ENCODE assay signal across 17 cellular contexts in genomic region chr2:198143156-198143555, GRCh38.
DNase-seq lines count a peak whose midpoint lies in the region; ATAC-seq and TF ChIP-seq lines count a peak whose summit lies in the region.
"Had no signal": no experiment of that assay in that cellular context is flagged by ENCODE, and none has a peak within 500 bp of the region (broad histone marks: within the 10 kb centered on the region; RNA-seq: fewer than 3 reads in every experiment).

No MANE protein-coding gene starts in this region.

- no peak for ATAC-seq in GM21723 (IDR thresholded peaks at IDR 0.05; ENCODE audit: unreplicated experiment)
- ATAC-seq: A549 had no signal

- DNase-seq in activated naive CD4-positive, alpha-beta T cell treated with Interleukin-2 at 50 U/mL for 16 hours, result no peak
- DNase-seq in dorsolateral prefrontal cortex (no peak), substantia nigra (lab: John Stamatoyannopoulos, UW) (no peak), DMS153 (lab: John Stamatoyannopoulos, UW) (no peak), AG20443 (ENCODE audit: low spot score) (no peak)
- DNase-seq: CD4-positive, alpha-beta memory T cell; DND-41; EL; H9 had no signal

- H3K4me3 Mint-ChIP-seq in activated naive CD4-positive, alpha-beta T cell treated with anti-CD3 and anti-CD28 coated beads, Interleukin-2, amount 50 U/mL, for 24 hours, result no peak overlapping the region
- H3K4me3 Mint-ChIP-seq: CD14-positive monocyte; CD4-positive, alpha-beta memory T cell; H9 had no signal

- intact Hi-C loops in dorsolateral prefrontal cortex (cut with DNase I), result no loop called here

- TF ChIP-seq CTCF in dorsolateral prefrontal cortex (IDR thresholded peaks at IDR 0.05 in 54 of 56, conservative IDR thresholded peaks at IDR 0.05 in 2 of 56; ENCODE audit: low read depth in 1 of 56, partially characterized antibody in 56 of 56), result no peak

- H3K4me1 Mint-ChIP-seq in activated naive CD4-positive, alpha-beta T cell treated with anti-CD3 and anti-CD28 coated beads, Interleukin-2, amount 50 U/mL, for 24 hours, result peaks cover 28% of the 10 kb centered on the region
- H3K4me1 Mint-ChIP-seq: CD14-positive monocyte, H9 had no signal

- H3K27ac ChIP-seq in dorsolateral prefrontal cortex (peak overlapping the region in 58 of 59 donors; percentile 72 to 98 (median 92)), substantia nigra (ENCODE audit: low read depth, low read length, poor library complexity, severe bottlenecking) (peak overlapping the region; percentile 98)
- H3K27ac ChIP-seq: 22Rv1, A549, BLaER1, HL-60 had no signal

- H3K27me3 Mint-ChIP-seq in activated naive CD4-positive, alpha-beta T cell treated with anti-CD3 and anti-CD28 coated beads, Interleukin-2, amount 50 U/mL, for 24 hours, result no peaks in the 10 kb centered on the region
- H3K27me3 Mint-ChIP-seq: CD4-positive, alpha-beta memory T cell had no signal

- H3K9me3 Mint-ChIP-seq in activated naive CD4-positive, alpha-beta T cell treated with anti-CD3 and anti-CD28 coated beads, Interleukin-2, amount 50 U/mL, for 24 hours, result no peaks in the 10 kb centered on the region
- H3K9me3 Mint-ChIP-seq: CD4-positive, alpha-beta memory T cell; H9 had no signal

- H3K27ac Mint-ChIP-seq in activated naive CD4-positive, alpha-beta T cell treated with anti-CD3 and anti-CD28 coated beads, Interleukin-2, amount 50 U/mL, for 24 hours, result peak overlapping the region; percentile 13
- H3K27ac Mint-ChIP-seq: CD14-positive monocyte; CD4-positive, alpha-beta memory T cell; H9 had no signal

- peaks cover 15% of the 10 kb centered on the region for H3K36me3 Mint-ChIP-seq in activated naive CD4-positive, alpha-beta T cell treated with anti-CD3 and anti-CD28 coated beads, Interleukin-2, amount 50 U/mL, for 24 hours
- H3K36me3 Mint-ChIP-seq: CD14-positive monocyte had no signal

- no peaks in the 10 kb centered on the region for H3K27me3 ChIP-seq in dorsolateral prefrontal cortex
- H3K27me3 ChIP-seq: BLaER1 had no signal

- no peak overlapping the region for H3K4me3 ChIP-seq in dorsolateral prefrontal cortex
- H3K4me3 ChIP-seq: A549, BLaER1, GM12878 had no signal
